Comparison of ENCODE assay signal across 1 cellular context in the genomic region with DNA sequence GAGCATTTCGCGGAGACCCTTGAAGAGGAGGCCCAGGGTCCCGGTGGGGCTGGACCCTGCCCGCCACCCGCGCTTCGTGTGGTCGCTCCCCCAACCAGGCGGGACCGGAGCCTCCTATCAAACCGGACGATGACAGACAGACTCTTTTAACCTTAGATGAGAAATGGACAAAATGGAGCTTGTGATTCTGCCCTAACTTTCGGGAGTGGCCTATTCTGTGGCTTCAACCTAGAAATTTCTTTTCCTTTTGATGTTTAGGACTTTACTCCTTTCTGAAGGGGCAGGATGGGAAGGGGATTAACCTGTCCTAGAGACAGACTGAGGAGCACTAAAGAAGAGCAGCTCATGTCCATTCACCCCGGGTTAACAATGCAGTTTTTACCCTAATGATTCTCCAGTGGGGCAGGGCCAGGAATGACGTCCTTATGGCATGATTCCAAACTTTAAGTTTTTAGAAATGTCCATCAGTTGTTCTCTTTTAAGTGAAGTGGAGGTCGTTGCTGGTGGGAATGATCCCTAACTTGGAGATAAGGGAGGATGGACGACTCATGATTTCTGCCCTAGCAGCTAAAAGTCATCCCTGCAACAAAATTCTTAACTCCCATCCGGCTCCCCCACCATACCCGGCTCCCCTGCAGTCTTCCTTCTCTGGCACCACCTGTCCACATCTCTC.
TF ChIP-seq lines count a peak whose summit lies in the region.

No MANE protein-coding gene starts in this region.

TF ChIP-seq in HCT116, 20 proteins besides CTCF, POLR2A, EP300 and RAD21 (continued from another document):
- TF ChIP-seq, protein P1, sequence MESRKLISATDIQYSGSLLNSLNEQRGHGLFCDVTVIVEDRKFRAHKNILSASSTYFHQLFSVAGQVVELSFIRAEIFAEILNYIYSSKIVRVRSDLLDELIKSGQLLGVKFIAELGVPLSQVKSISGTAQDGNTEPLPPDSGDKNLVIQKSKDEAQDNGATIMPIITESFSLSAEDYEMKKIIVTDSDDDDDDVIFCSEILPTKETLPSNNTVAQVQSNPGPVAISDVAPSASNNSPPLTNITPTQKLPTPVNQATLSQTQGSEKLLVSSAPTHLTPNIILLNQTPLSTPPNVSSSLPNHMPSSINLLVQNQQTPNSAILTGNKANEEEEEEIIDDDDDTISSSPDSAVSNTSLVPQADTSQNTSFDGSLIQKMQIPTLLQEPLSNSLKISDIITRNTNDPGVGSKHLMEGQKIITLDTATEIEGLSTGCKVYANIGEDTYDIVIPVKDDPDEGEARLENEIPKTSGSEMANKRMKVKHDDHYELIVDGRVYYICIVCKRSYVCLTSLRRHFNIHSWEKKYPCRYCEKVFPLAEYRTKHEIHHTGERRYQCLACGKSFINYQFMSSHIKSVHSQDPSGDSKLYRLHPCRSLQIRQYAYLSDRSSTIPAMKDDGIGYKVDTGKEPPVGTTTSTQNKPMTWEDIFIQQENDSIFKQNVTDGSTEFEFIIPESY (IDR thresholded peaks at IDR 0.05; ENCODE audit: extremely low read depth, insufficient replicate concordance, low read length) = no peak
- TF ChIP-seq CEBPB (IDR thresholded peaks at IDR 0.05; ENCODE audit: low read depth) = no peak
- TF ChIP-seq ELF1 (IDR thresholded peaks at IDR 0.05; ENCODE audit: borderline replicate concordance, low read depth) = no peak
- no peak for TF ChIP-seq SP1 (IDR thresholded peaks at IDR 0.05; ENCODE audit: low read depth)
- TF ChIP-seq, protein P2, sequence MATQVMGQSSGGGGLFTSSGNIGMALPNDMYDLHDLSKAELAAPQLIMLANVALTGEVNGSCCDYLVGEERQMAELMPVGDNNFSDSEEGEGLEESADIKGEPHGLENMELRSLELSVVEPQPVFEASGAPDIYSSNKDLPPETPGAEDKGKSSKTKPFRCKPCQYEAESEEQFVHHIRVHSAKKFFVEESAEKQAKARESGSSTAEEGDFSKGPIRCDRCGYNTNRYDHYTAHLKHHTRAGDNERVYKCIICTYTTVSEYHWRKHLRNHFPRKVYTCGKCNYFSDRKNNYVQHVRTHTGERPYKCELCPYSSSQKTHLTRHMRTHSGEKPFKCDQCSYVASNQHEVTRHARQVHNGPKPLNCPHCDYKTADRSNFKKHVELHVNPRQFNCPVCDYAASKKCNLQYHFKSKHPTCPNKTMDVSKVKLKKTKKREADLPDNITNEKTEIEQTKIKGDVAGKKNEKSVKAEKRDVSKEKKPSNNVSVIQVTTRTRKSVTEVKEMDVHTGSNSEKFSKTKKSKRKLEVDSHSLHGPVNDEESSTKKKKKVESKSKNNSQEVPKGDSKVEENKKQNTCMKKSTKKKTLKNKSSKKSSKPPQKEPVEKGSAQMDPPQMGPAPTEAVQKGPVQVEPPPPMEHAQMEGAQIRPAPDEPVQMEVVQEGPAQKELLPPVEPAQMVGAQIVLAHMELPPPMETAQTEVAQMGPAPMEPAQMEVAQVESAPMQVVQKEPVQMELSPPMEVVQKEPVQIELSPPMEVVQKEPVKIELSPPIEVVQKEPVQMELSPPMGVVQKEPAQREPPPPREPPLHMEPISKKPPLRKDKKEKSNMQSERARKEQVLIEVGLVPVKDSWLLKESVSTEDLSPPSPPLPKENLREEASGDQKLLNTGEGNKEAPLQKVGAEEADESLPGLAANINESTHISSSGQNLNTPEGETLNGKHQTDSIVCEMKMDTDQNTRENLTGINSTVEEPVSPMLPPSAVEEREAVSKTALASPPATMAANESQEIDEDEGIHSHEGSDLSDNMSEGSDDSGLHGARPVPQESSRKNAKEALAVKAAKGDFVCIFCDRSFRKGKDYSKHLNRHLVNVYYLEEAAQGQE (IDR thresholded peaks at IDR 0.05; ENCODE audit: low read depth) = no peak
- no peak for TF ChIP-seq ZFX (IDR thresholded peaks at IDR 0.05)
- no peak for TF ChIP-seq EZH2 (IDR thresholded peaks at IDR 0.05)
- no peak for TF ChIP-seq SRF (IDR thresholded peaks at IDR 0.05; ENCODE audit: low read depth)
- TF ChIP-seq, protein P3, sequence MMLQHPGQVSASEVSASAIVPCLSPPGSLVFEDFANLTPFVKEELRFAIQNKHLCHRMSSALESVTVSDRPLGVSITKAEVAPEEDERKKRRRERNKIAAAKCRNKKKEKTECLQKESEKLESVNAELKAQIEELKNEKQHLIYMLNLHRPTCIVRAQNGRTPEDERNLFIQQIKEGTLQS (IDR thresholded peaks at IDR 0.05) = no peak
